ENCODE assay signal across 7 cellular contexts in genomic region chr19:47247308-47247990, GRCh38. TPM values are rescaled to one million over a fixed set of nuclear protein-coding genes. Genes with fewer than 3 reads are reported as not detected.
DNase-seq lines count a peak whose midpoint lies in the region; ATAC-seq and TF ChIP-seq lines count a peak whose summit lies in the region.

No MANE protein-coding gene starts in this region.

- H3K4me3 ChIP-seq in GM12865 (ENCODE audit: low read depth, low read length) = no peak overlapping the region
- H3K4me3 ChIP-seq in liver (ENCODE audit: low read depth in 1 of 3, low read length in 3 of 3) = no peak overlapping the region

- H3K36me3 ChIP-seq in liver (ENCODE audit: control insufficient read depth in 4 of 4, insufficient read depth in 3 of 4, low read depth in 1 of 4, low read length in 3 of 4) = no peaks in the 10 kb centered on the region

- H3K4me1 Mint-ChIP-seq in central memory CD8-positive, alpha-beta T cell = peaks cover 5% of the 10 kb centered on the region

- 30% methylated on average over 25 of the region's 25 CpGs for WGBS in liver

- DNase-seq in GM12865 (ENCODE audit: low read depth) (peak; percentile 83), NCI-H1930 (lab: John Stamatoyannopoulos, UW) (peak; percentile 36 to 63)
- peak; percentile 74 to 80 for DNase-seq in activated CD4-positive, alpha-beta T cell treated with anti-CD3 and anti-CD28 coated beads for 24 hours (ENCODE audit: low read depth in 2 of 2)
- peak; percentile 64 to 67 for DNase-seq in central memory CD8-positive, alpha-beta T cell (ENCODE audit: low spot score in 2 of 2)
- peak; percentile 65 to 74 (median 68) for DNase-seq in stimulated activated CD4-positive, alpha-beta T cell treated with anti-CD3 and anti-CD28 coated beads, TNF-alpha, amount 100 ng/mL, for 48 hours (ENCODE audit: low read depth in 3 of 3)

- no peaks in the 10 kb centered on the region for H3K27me3 ChIP-seq in liver (ENCODE audit: control insufficient read depth in 4 of 4, insufficient read depth in 4 of 4, low read length in 3 of 4)

- no peak overlapping the region for H3K9ac ChIP-seq in liver (ENCODE audit: low read depth in 1 of 2, low read length in 2 of 2)

- H3K4me1 ChIP-seq in liver (ENCODE audit: control insufficient read depth in 4 of 4, insufficient read depth in 4 of 4, low read length in 3 of 4) = peaks cover 0 to 8% (median 2%) of the 10 kb centered on the region in 4 donors

- H3K4me3 Mint-ChIP-seq in central memory CD8-positive, alpha-beta T cell = no peak overlapping the region

- no peak overlapping the region for H3K27ac ChIP-seq in liver (ENCODE audit: low read depth in 1 of 2, low read length in 2 of 2)

- H3K9me3 Mint-ChIP-seq in central memory CD8-positive, alpha-beta T cell = no peaks in the 10 kb centered on the region

- ATAC-seq in central memory CD8-positive, alpha-beta T cell (replicated peaks; ENCODE audit: extremely low read depth, poor library complexity, severe bottlenecking) = no peak
- ATAC-seq in HG02759 (IDR thresholded peaks at IDR 0.05; ENCODE audit: unreplicated experiment) = no peak

- peak; percentile 79 to 89 for TF ChIP-seq RAD21 in liver (IDR thresholded peaks at IDR 0.05)

- no peaks in the 10 kb centered on the region for H3K9me3 ChIP-seq in liver (ENCODE audit: control insufficient read depth in 4 of 4, low read length in 3 of 4)

- TF ChIP-seq CTCF in GM12865 (IDR thresholded peaks at IDR 0.05; ENCODE audit: insufficient read depth, low read depth, low read length, missing control alignments) = peak; percentile 88
- TF ChIP-seq CTCF in liver (IDR thresholded peaks at IDR 0.05; ENCODE audit: low read depth, low read length, missing input control) = peak; percentile 88

- H3K27me3 Mint-ChIP-seq in central memory CD8-positive, alpha-beta T cell = no peaks in the 10 kb centered on the region

- peaks cover 6% of the 10 kb centered on the region for H3K36me3 Mint-ChIP-seq in central memory CD8-positive, alpha-beta T cell (ENCODE audit: insufficient read depth)

- no peak overlapping the region for H3K27ac Mint-ChIP-seq in central memory CD8-positive, alpha-beta T cell (ENCODE audit: low read depth)

TF ChIP-seq in liver, 16 proteins besides CTCF, POLR2A, EP300 and RAD21:
- TF ChIP-seq JUND (IDR thresholded peaks at IDR 0.05) = no peak
- TF ChIP-seq REST (IDR thresholded peaks at IDR 0.05) = no peak
- TF ChIP-seq YY1 (IDR thresholded peaks at IDR 0.05) = no peak
- TF ChIP-seq ZBTB33 (IDR thresholded peaks at IDR 0.05) = no peak
- no peak for TF ChIP-seq RXRA (IDR thresholded peaks at IDR 0.05)
- TF ChIP-seq FOXA2 (IDR thresholded peaks at IDR 0.05) = no peak
- TF ChIP-seq EGR1 (IDR thresholded peaks at IDR 0.05; ENCODE audit: low read depth in 2 of 2) = no peak
- no peak for TF ChIP-seq FOXA1 (IDR thresholded peaks at IDR 0.05)
- TF ChIP-seq GABPA (IDR thresholded peaks at IDR 0.05 in 1 of 2, conservative IDR thresholded peaks at IDR 0.05 in 1 of 2) = no peak
- TF ChIP-seq ATF3 (IDR thresholded peaks at IDR 0.05) = no peak

RNA-seq across cellular contexts. Expression of gene CCDC9, which starts 8.9 kb away (rescaled TPM):
- total RNA-seq in liver = 1 to 10 TPM; 2.8 to 8.1 TPM
- 1 to 10 TPM; 1.4 to 8.0 TPM for polyA plus RNA-seq in liver

RNA-seq across cellular contexts. Expression of gene BBC3, which starts 16.4 kb away (rescaled TPM):
- total RNA-seq in liver = 1 to 10 TPM; 1.0 to 2.1 TPM
- 1 to 10 TPM in 1 of 2 donors, under 1 TPM in 1; 0.35 to 2.6 TPM for polyA plus RNA-seq in liver

RNA-seq across cellular contexts. Expression of gene INAFM1, which starts 27.2 kb away (rescaled TPM):
- total RNA-seq in liver = 1 to 10 TPM; 1.5 to 2.0 TPM
- polyA plus RNA-seq in liver = 1 to 10 TPM; 1.8 to 2.5 TPM
